Comparison of ENCODE assay signal across 10 cellular contexts in genomic region chr21:16942703-16943102, GRCh38.
A peak's percentile ranks its signal among the peaks of the same experiment; 100 is the strongest.
DNase-seq lines count a peak whose midpoint lies in the region; ATAC-seq and TF ChIP-seq lines count a peak whose summit lies in the region.
"Had no signal": no experiment of that assay in that cellular context is flagged by ENCODE, and none has a peak within 500 bp of the region (broad histone marks: within the 10 kb centered on the region; RNA-seq: fewer than 3 reads in every experiment).

No MANE protein-coding gene starts in this region.

- in situ Hi-C loops in IMR-90 (cut with MboI; ENCODE audit: low sequenced_read_pairs), result no loop called here

- no peak for TF ChIP-seq POLR2A in IMR-90 (IDR thresholded peaks at IDR 0.05; ENCODE audit: low read depth, low read length)

- 0 out of 2 replicates have a peak, but pooled peaks have one; percentile 27 for ATAC-seq in IMR-90 (ENCODE audit: low read depth)

- no TSS peak for BruUV-seq in IMR-90 (replicated peaks; lab: Mats Ljungman, UMichigan)

- H2AFZ ChIP-seq in IMR-90 (replicated peaks; ENCODE audit: low read length, poor library complexity) (no peak overlapping the region), smooth muscle cell (ENCODE audit: low read depth) (no peak overlapping the region)

- TF ChIP-seq CTCF in C4-2B (conservative IDR thresholded peaks at IDR 0.05), result peak; percentile 86
- peak; percentile 35 for TF ChIP-seq CTCF in IMR-90 (conservative IDR thresholded peaks at IDR 0.05; ENCODE audit: low read depth, low read length)
- no peak for TF ChIP-seq CTCF in smooth muscle cell (IDR thresholded peaks at IDR 0.05; ENCODE audit: borderline replicate concordance, insufficient read depth, poor library complexity, severe bottlenecking)

- POLR2A ChIA-PET in IMR-90 (lab: Charles Lee; ENCODE audit: unreplicated experiment), result no interaction called here

- H3K27ac ChIP-seq in C4-2B (no peak overlapping the region), IMR-90 (ENCODE audit: insufficient read depth, low read length) (no peak overlapping the region), smooth muscle cell (ENCODE audit: low read depth) (no peak overlapping the region)
- H3K27ac ChIP-seq: SJCRH30 had no signal

- no peak overlapping the region for H4K91ac ChIP-seq in IMR-90 (ENCODE audit: insufficient read depth, low read depth, low read length)

- H3K27me3 ChIP-seq in IMR-90 (ENCODE audit: control insufficient read depth, insufficient read depth, low read length), result no peaks in the 10 kb centered on the region
- no peaks in the 10 kb centered on the region for H3K27me3 ChIP-seq in smooth muscle cell (ENCODE audit: low read depth)
- H3K27me3 ChIP-seq: SJCRH30 had no signal

- no peak overlapping the region for H3K14ac ChIP-seq in IMR-90 (replicated peaks; ENCODE audit: low read depth, low read length)

- H2BK15ac ChIP-seq in IMR-90 (ENCODE audit: low read depth, low read length), result no peak overlapping the region

- H4K5ac ChIP-seq in IMR-90 (ENCODE audit: low read depth, low read length), result no peak overlapping the region

- H2BK5ac ChIP-seq in IMR-90 (ENCODE audit: low read depth, low read length, poor library complexity, severe bottlenecking), result no peak overlapping the region

- no peaks in the 10 kb centered on the region for H3K9me1 ChIP-seq in IMR-90 (ENCODE audit: insufficient read depth, low read length)

- no peaks in the 10 kb centered on the region for H3K79me1 ChIP-seq in IMR-90 (ENCODE audit: low read depth in 1 of 2, low read length in 2 of 2)

- H3K4ac ChIP-seq in IMR-90 (ENCODE audit: low read depth, low read length), result no peak overlapping the region

- H3K79me2 ChIP-seq in smooth muscle cell (ENCODE audit: low read depth), result no peaks in the 10 kb centered on the region

- WGBS in IMR-90 (ENCODE audit: extremely low coverage in 2 of 2, insufficient read length in 1 of 2), 2 experiments, result no CpG with 5 or more reads among the region's 4 CpGs
- 40% methylated on average over 4 of the region's 4 CpGs for WGBS in smooth muscle cell (ENCODE audit: low lambda C conversion rate)

- H4K8ac ChIP-seq in IMR-90 (ENCODE audit: low read depth in 2 of 2, low read length in 2 of 2), result no peak overlapping the region

- H3K4me3 ChIP-seq in IMR-90 (ENCODE audit: insufficient read depth, low read depth, low read length) (no peak overlapping the region), smooth muscle cell (no peak overlapping the region)
- H3K4me3 ChIP-seq: SJCRH30 had no signal

- TF ChIP-seq RAD21 in IMR-90 (IDR thresholded peaks at IDR 0.05; ENCODE audit: low read length), result peak; percentile 50

- no peak overlapping the region for H3K56ac ChIP-seq in IMR-90 (ENCODE audit: extremely low read depth, insufficient read depth, low read length)

- H3K4me1 ChIP-seq in IMR-90 (ENCODE audit: control insufficient read depth, insufficient read depth, low read length) (no peaks in the 10 kb centered on the region), smooth muscle cell (ENCODE audit: low read depth) (no peaks in the 10 kb centered on the region)
- H3K4me1 ChIP-seq: SJCRH30 had no signal

- CTCF ChIA-PET in IMR-90 (lab: Yijun Ruan, JAX), result no interaction called here

- DNase-seq in IMR-90, result peak; percentile 17
- DNase-seq in amniotic stem cell (lab: John Stamatoyannopoulos, UW), result peak; percentile 3
- peak; percentile 27 for DNase-seq in iris pigment epithelial cell (ENCODE audit: low read depth)
- DNase-seq in middle frontal gyrus (ENCODE audit: extremely low spot score, low spot score), result no peak
- DNase-seq in AG08395 (ENCODE audit: low spot score), result no peak
- no peak for DNase-seq in smooth muscle cell (lab: John Stamatoyannopoulos, UW; ENCODE audit: unreplicated experiment)
- no peak for DNase-seq in NCI-H146 (lab: John Stamatoyannopoulos, UW)
- DNase-seq: small intestine had no signal

- H3K4me2 ChIP-seq in IMR-90 (ENCODE audit: low read depth, low read length) (no peak overlapping the region), smooth muscle cell (no peak overlapping the region)

- no peak overlapping the region for H2BK120ac ChIP-seq in IMR-90 (ENCODE audit: low read depth, low read length)

- no peak overlapping the region for H3K9ac ChIP-seq in IMR-90 (ENCODE audit: low read depth, low read length)
- H3K9ac ChIP-seq in smooth muscle cell (ENCODE audit: low read depth), result no peak overlapping the region

- H4K20me1 ChIP-seq in IMR-90 (ENCODE audit: insufficient read depth, low read length), result no peaks in the 10 kb centered on the region
- no peaks in the 10 kb centered on the region for H4K20me1 ChIP-seq in smooth muscle cell (ENCODE audit: low read depth)

- H3K9me3 ChIP-seq in IMR-90 (ENCODE audit: control insufficient read depth, insufficient read depth, low read length), result no peaks in the 10 kb centered on the region
- H3K9me3 ChIP-seq in smooth muscle cell (replicated peaks; ENCODE audit: low read depth), result no peaks in the 10 kb centered on the region
- H3K9me3 ChIP-seq: SJCRH30 had no signal

- no peak overlapping the region for H2AK9ac ChIP-seq in IMR-90 (replicated peaks; ENCODE audit: low read depth, low read length, poor library complexity)

- H3K36me3 ChIP-seq in IMR-90 (ENCODE audit: control insufficient read depth, insufficient read depth, low read length) (no peaks in the 10 kb centered on the region), smooth muscle cell (ENCODE audit: low read depth) (no peaks in the 10 kb centered on the region)
- H3K36me3 ChIP-seq: SJCRH30 had no signal

- dilution Hi-C loops in IMR-90 (cut with HindIII; ENCODE audit: low sequenced_read_pairs, unreplicated experiment), result no loop called here

- no peaks in the 10 kb centered on the region for H3F3A ChIP-seq in smooth muscle cell (ENCODE audit: low read depth)

- no peak overlapping the region for H3K18ac ChIP-seq in IMR-90 (ENCODE audit: low read depth, low read length)

- no peak overlapping the region for H2AK5ac ChIP-seq in IMR-90 (ENCODE audit: low read depth, low read length)

- intact Hi-C loops in IMR-90 (cut with micrococcal nuclease), result loop anchor here (1.0 to 2.0 kb wide), 2 partner anchors 102 to 328 kb away; no protein-coding TSS in a partner anchor

- H2BK20ac ChIP-seq in IMR-90 (ENCODE audit: low read depth, low read length), result no peak overlapping the region

- H3K23ac ChIP-seq in IMR-90 (ENCODE audit: low read depth, low read length), result no peak overlapping the region

TF ChIP-seq in IMR-90, 13 proteins besides CTCF, POLR2A, EP300 and RAD21:
- TF ChIP-seq USF2 (IDR thresholded peaks at IDR 0.05; ENCODE audit: low read depth, low read length), result no peak
- TF ChIP-seq NFE2L2 (IDR thresholded peaks at IDR 0.05; ENCODE audit: low read depth, low read length), result no peak
- TF ChIP-seq RCOR1 (IDR thresholded peaks at IDR 0.05; ENCODE audit: insufficient replicate concordance, low read length), result no peak
- TF ChIP-seq SMC3 (IDR thresholded peaks at IDR 0.05; ENCODE audit: low read depth, low read length), result no peak
- no peak for TF ChIP-seq CHD1 (IDR thresholded peaks at IDR 0.05; ENCODE audit: low read depth, low read length)
- TF ChIP-seq ELK1 (IDR thresholded peaks at IDR 0.05; ENCODE audit: borderline replicate concordance, low read depth, low read length), result no peak
- no peak for TF ChIP-seq MAFK (IDR thresholded peaks at IDR 0.05; ENCODE audit: low read depth, low read length)
- no peak for TF ChIP-seq CEBPB (IDR thresholded peaks at IDR 0.05; ENCODE audit: low read depth, low read length)
- no peak for TF ChIP-seq FOS (IDR thresholded peaks at IDR 0.05; ENCODE audit: low read depth, low read length)
- TF ChIP-seq MAZ (IDR thresholded peaks at IDR 0.05; ENCODE audit: borderline replicate concordance, low read depth, low read length), result no peak
- TF ChIP-seq MXI1 (IDR thresholded peaks at IDR 0.05; ENCODE audit: borderline replicate concordance, low read depth, low read length), result no peak
- no peak for TF ChIP-seq BHLHE40 (IDR thresholded peaks at IDR 0.05; ENCODE audit: low read depth, low read length)
- TF ChIP-seq RFX5 (IDR thresholded peaks at IDR 0.05; ENCODE audit: low read depth, low read length), result no peak

Comparison
In these comparisons a context has a peak if more than half of its experiments do, and no peak if none do; other contexts are left out.
1. DNase-seq: peak in IMR-90 (single experiment), amniotic stem cell (single experiment) and iris pigment epithelial cell (single experiment); none in middle frontal gyrus (single experiment), AG08395 (single experiment), smooth muscle cell (single experiment) and NCI-H146 (single experiment).